In genomic region chr1:226366290-226366689, GRCh38 we compare ENCODE assay signal across 1 cellular context.
TF ChIP-seq lines count a peak whose summit lies in the region.

No MANE protein-coding gene starts in this region.

TF ChIP-seq in IMR-90, 13 proteins besides CTCF, POLR2A, EP300 and RAD21 (continued from another document):
- TF ChIP-seq NFE2L2 (IDR thresholded peaks at IDR 0.05; ENCODE audit: low read depth, low read length) (no peak), RFX5 (IDR thresholded peaks at IDR 0.05; ENCODE audit: low read depth, low read length) (no peak), SMC3 (IDR thresholded peaks at IDR 0.05; ENCODE audit: low read depth, low read length) (no peak), MAFK (IDR thresholded peaks at IDR 0.05; ENCODE audit: low read depth, low read length) (no peak)
